8 cellular contexts compared by ENCODE assay signal in genomic region chr14:24115451-24116110, GRCh38. TPM values are rescaled to one million over a fixed set of nuclear protein-coding genes. Genes with fewer than 3 reads are reported as not detected.
A peak's percentile ranks its signal among the peaks of the same experiment; 100 is the strongest.
DNase-seq lines count a peak whose midpoint lies in the region; ATAC-seq, FAIRE-seq and TF ChIP-seq lines count a peak whose summit lies in the region.

No MANE protein-coding gene starts in this region.

- H3K9me3 Mint-ChIP-seq in activated naive CD8-positive, alpha-beta T cell treated with anti-CD3 and anti-CD28 coated beads, Interleukin-2, amount 10 ng/mL, durations not matched to agents 7 days and 5 days = no peaks in the 10 kb centered on the region

- H4K20me1 ChIP-seq in SK-N-SH (ENCODE audit: insufficient read depth) (no peaks in the 10 kb centered on the region), keratinocyte (ENCODE audit: control insufficient read depth, extremely low read depth, insufficient read depth, low read length) (no peaks in the 10 kb centered on the region)

- H3K4me3 ChIP-seq in SK-N-SH (ENCODE audit: low read depth in 2 of 2, low read length in 1 of 2) (peak overlapping the region; percentile 71 to 88), keratinocyte (ENCODE audit: control insufficient read depth in 2 of 3, extremely low read depth in 1 of 3, insufficient read depth in 2 of 3, low read depth in 1 of 3, low read length in 3 of 3) (peak overlapping the region; percentile 68 to 84 (median 74))

- H2AFZ ChIP-seq in SK-N-SH (ENCODE audit: low read depth) (peak overlapping the region; percentile 69; the same call in 1 of the 2 replicates), keratinocyte (ENCODE audit: control insufficient read depth, low read length) (peak overlapping the region; percentile 83)

- no peak for TF ChIP-seq RAD21 in SK-N-SH (IDR thresholded peaks at IDR 0.05; ENCODE audit: low read length)

- H3F3A ChIP-seq in SK-N-SH (replicated peaks; ENCODE audit: insufficient read depth) = peaks cover 11% of the 10 kb centered on the region

- H3K4me2 ChIP-seq in SK-N-SH (peak overlapping the region; percentile 90), keratinocyte (ENCODE audit: control insufficient read depth, extremely low read depth, insufficient read depth, low read depth, low read length) (peak overlapping the region; percentile 71)

- POLR2A ChIA-PET in SK-N-SH (lab: Yijun Ruan, JAX) = interaction anchor here (0.6 to 3.2 kb wide), 9 partner anchors 15 to 81 kb away, joined by 5 to 28 read pairs (median 11); partner anchors contain the start of genes CARMIL3, EMC9, FITM1 and IRF9
- POLR2A ChIA-PET in activated naive CD8-positive, alpha-beta T cell treated with anti-CD3 and anti-CD28 coated beads, Interleukin-2, amount 10 ng/mL, durations not matched to agents 7 days and 5 days (lab: Charles Lee) = interaction anchor here (1.0 to 8.3 kb wide), 17 partner anchors 10 to 795 kb away, joined by 3 to 176 read pairs (median 10); partner anchors contain the start of genes CHMP4A, EMC9, FITM1 and IRF9

- H3K27ac ChIP-seq in SK-N-SH (ENCODE audit: low read depth in 2 of 2, low read length in 1 of 2) (peak overlapping the region in 1 of 2 experiments; percentile 76; a peak in 3 of 4 replicates), keratinocyte (ENCODE audit: control insufficient read depth, insufficient read depth, low read length) (peak overlapping the region; percentile 97), substantia nigra (ENCODE audit: low read depth, low read length, poor library complexity, severe bottlenecking) (peak overlapping the region; percentile 100)

- H3K9ac ChIP-seq in SK-N-SH (peak overlapping the region; percentile 79), keratinocyte (ENCODE audit: control insufficient read depth, extremely low read depth, insufficient read depth, low read length) (peak overlapping the region; percentile 90)

- peak overlapping the region; percentile 99 for H3K27ac Mint-ChIP-seq in activated naive CD8-positive, alpha-beta T cell treated with anti-CD3 and anti-CD28 coated beads, Interleukin-2, amount 10 ng/mL, durations not matched to agents 7 days and 5 days

- ATAC-seq in SK-N-SH treated with all-trans-retinoic acid at 6 μM for 48 hours (no peak), GM19023 (IDR thresholded peaks at IDR 0.05; ENCODE audit: unreplicated experiment) (no peak)
- no peak for ATAC-seq in activated naive CD8-positive, alpha-beta T cell treated with anti-CD3 and anti-CD28 coated beads, Interleukin-2, amount 10 ng/mL, durations not matched to agents 7 days and 5 days (ENCODE audit: low read depth)

- no peaks in the 10 kb centered on the region for H3K27me3 Mint-ChIP-seq in activated naive CD8-positive, alpha-beta T cell treated with anti-CD3 and anti-CD28 coated beads, Interleukin-2, amount 10 ng/mL, durations not matched to agents 7 days and 5 days

- H3K4me1 Mint-ChIP-seq in activated naive CD8-positive, alpha-beta T cell treated with anti-CD3 and anti-CD28 coated beads, Interleukin-2, amount 10 ng/mL, durations not matched to agents 7 days and 5 days = peaks cover 23% of the 10 kb centered on the region

- FAIRE-seq in keratinocyte (lab: Jason Lieb, UNC) = no peak

- CTCF ChIA-PET in SK-N-SH (lab: Yijun Ruan, JAX) = interaction anchor here (0.7 to 3.8 kb wide), 7 partner anchors 21 to 527 kb away, joined by 3 to 25 read pairs (median 5); partner anchors contain the start of genes IRF9 and PSME1

- no peaks in the 10 kb centered on the region for H3K9me1 ChIP-seq in keratinocyte (ENCODE audit: control insufficient read depth, extremely low read depth, insufficient read depth, low read length)

- no peaks in the 10 kb centered on the region for H3K27me3 ChIP-seq in SK-N-SH (ENCODE audit: insufficient read depth)
- no peaks in the 10 kb centered on the region for H3K27me3 ChIP-seq in keratinocyte (ENCODE audit: control insufficient read depth, extremely low read depth, insufficient read depth, low read length)

- DNase-seq in SK-N-SH = no peak
- DNase-seq in activated naive CD8-positive, alpha-beta T cell treated with anti-CD3 and anti-CD28 coated beads, Interleukin-2, amount 10 ng/mL, durations not matched to agents 7 days and 5 days = no peak
- no peak for DNase-seq in keratinocyte (ENCODE audit: low read depth, low spot score)
- DNase-seq in substantia nigra (lab: John Stamatoyannopoulos, UW) = peak in 1 of 49 donors; percentile 32
- no peak for DNase-seq in NCI-H1092 treated with DMSO at 0.1 percent for 48 hours (lab: John Stamatoyannopoulos, UW)
- no peak for DNase-seq in NOMO-1 treated with DMSO at 0.1 percent for 48 hours (lab: John Stamatoyannopoulos, UW; ENCODE audit: unreplicated experiment)

- H3K4me1 ChIP-seq in SK-N-SH (ENCODE audit: control insufficient read depth in 1 of 2, insufficient read depth in 2 of 2, low read depth in 1 of 2, low read length in 1 of 2) (peaks cover 10 to 17% of the 10 kb centered on the region in 2 experiments), keratinocyte (ENCODE audit: control insufficient read depth, extremely low read depth, insufficient read depth, low read length) (peaks cover 15% of the 10 kb centered on the region)

- H3K36me3 ChIP-seq in SK-N-SH (replicated peaks in 1 of 2; ENCODE audit: control insufficient read depth in 1 of 2, insufficient read depth in 2 of 2, low read length in 1 of 2) (peaks cover 12 to 34% of the 10 kb centered on the region in 2 experiments), keratinocyte (ENCODE audit: control insufficient read depth in 2 of 2, extremely low read depth in 1 of 2, insufficient read depth in 2 of 2, low read length in 2 of 2) (peaks cover 15 to 27% of the 10 kb centered on the region in 2 experiments)

- H3K9me2 ChIP-seq in SK-N-SH = no peaks in the 10 kb centered on the region

- no peak for TF ChIP-seq EP300 in SK-N-SH (IDR thresholded peaks at IDR 0.05; ENCODE audit: borderline replicate concordance in 1 of 2, low read depth in 1 of 2, low read length in 1 of 2)

- dilution Hi-C loops in keratinocyte (cut with MboI; ENCODE audit: extremely low pct_ligation_motif_present, low sequenced_read_pairs) = no loop called here

- peaks cover 29% of the 10 kb centered on the region for H3K36me3 Mint-ChIP-seq in activated naive CD8-positive, alpha-beta T cell treated with anti-CD3 and anti-CD28 coated beads, Interleukin-2, amount 10 ng/mL, durations not matched to agents 7 days and 5 days

- H3K79me2 ChIP-seq in SK-N-SH (ENCODE audit: insufficient read depth) (peaks cover 6% of the 10 kb centered on the region; the same call in 1 of the 2 replicates), keratinocyte (ENCODE audit: control insufficient read depth, insufficient read depth, low read length) (no peaks in the 10 kb centered on the region)

- TF ChIP-seq CTCF in SK-N-SH (IDR thresholded peaks at IDR 0.05) (no peak), keratinocyte (optimal IDR thresholded peaks at IDR 0.05 in 1 of 3, IDR thresholded peaks at IDR 0.05 in 1 of 3, conservative IDR thresholded peaks at IDR 0.05 in 1 of 3; ENCODE audit: extremely low read depth in 1 of 3, insufficient read depth in 2 of 3, low read length in 3 of 3) (no peak)

- H3K9me3 ChIP-seq in SK-N-SH = no peaks in the 10 kb centered on the region
- no peaks in the 10 kb centered on the region for H3K9me3 ChIP-seq in keratinocyte (ENCODE audit: control insufficient read depth, low read depth, low read length)

- 0% methylated on average over 14 of the region's 14 CpGs for WGBS in SK-N-SH (ENCODE audit: low lambda C conversion rate)

- peak overlapping the region; percentile 99 for H3K4me3 Mint-ChIP-seq in activated naive CD8-positive, alpha-beta T cell treated with anti-CD3 and anti-CD28 coated beads, Interleukin-2, amount 10 ng/mL, durations not matched to agents 7 days and 5 days

RNA-seq across cellular contexts. Expression of gene NRL, which starts 0.8 kb away (rescaled TPM):
- polyA plus RNA-seq in SK-N-SH (2012; rRNA removed) (0.76 and 0.88 TPM in 2 replicates), keratinocyte (0.29 to 0.72 TPM (median 0.39 TPM) in 3 replicates)
- 0.32 and 0.77 TPM in 2 replicates for polyA plus RNA-seq in SK-N-SH (2012; cell fraction: cytosol; rRNA removed)
- polyA plus RNA-seq in SK-N-SH (2012; cell fraction: nucleus; rRNA removed) = 0.37 and 0.59 TPM in 2 replicates
- 1 to 10 TPM; 3.3 to 3.4 TPM for total RNA-seq in activated naive CD8-positive, alpha-beta T cell treated with anti-CD3 and anti-CD28 coated beads, Interleukin-2, amount 10 ng/mL, durations not matched to agents 7 days and 5 days
- polyA plus RNA-seq in keratinocyte (2011; ENCODE audit: low read depth) = not detected
- polyA plus RNA-seq in keratinocyte (2011; cell fraction: cytosol; rRNA removed) = 0.42 and 0.43 TPM in 2 replicates
- 0.37 and 0.53 TPM in 2 replicates for polyA plus RNA-seq in keratinocyte (2011; cell fraction: nucleus; rRNA removed)
- 0.38 and 0.58 TPM in 2 replicates for polyA plus RNA-seq in keratinocyte (2012; ENCODE audit: low replicate concordance)
- 0.20 TPM in 1 of 3 replicates, not detected in the others for polyA minus RNA-seq in keratinocyte
- polyA minus RNA-seq in keratinocyte (2011; cell fraction: cytosol; rRNA and poly(A)+ RNA removed) = not detected
- 0.23 and 1.2 TPM in 2 replicates for polyA minus RNA-seq in keratinocyte (2011; cell fraction: nucleus; rRNA and poly(A)+ RNA removed)

RNA-seq across cellular contexts. Expression of gene DCAF11, which starts 1.0 kb away (rescaled TPM):
- 34.6 and 36.7 TPM in 2 replicates for polyA plus RNA-seq in SK-N-SH (2012; rRNA removed)
- 22.5 and 30.9 TPM in 2 replicates for polyA plus RNA-seq in SK-N-SH (2012; cell fraction: cytosol; rRNA removed)
- polyA plus RNA-seq in SK-N-SH (2012; cell fraction: nucleus; rRNA removed) = 37.1 and 43.1 TPM in 2 replicates
- 100 to 1,000 TPM; 100 to 105 TPM for total RNA-seq in activated naive CD8-positive, alpha-beta T cell treated with anti-CD3 and anti-CD28 coated beads, Interleukin-2, amount 10 ng/mL, durations not matched to agents 7 days and 5 days
- 23.5 to 34.4 TPM (median 25.9 TPM) in 3 replicates for polyA plus RNA-seq in keratinocyte
- 44.5 TPM for polyA plus RNA-seq in keratinocyte (2011; ENCODE audit: low read depth)
- polyA plus RNA-seq in keratinocyte (2011; cell fraction: cytosol; rRNA removed) = 18.4 and 23.1 TPM in 2 replicates
- 22.3 and 23.0 TPM in 2 replicates for polyA plus RNA-seq in keratinocyte (2011; cell fraction: nucleus; rRNA removed)
- 25.8 and 28.5 TPM in 2 replicates for polyA plus RNA-seq in keratinocyte (2012; ENCODE audit: low replicate concordance)
- polyA minus RNA-seq in keratinocyte = 27.6 to 39.5 TPM (median 36.7 TPM) in 3 replicates
- 33.0 TPM for polyA minus RNA-seq in keratinocyte (2011; cell fraction: cytosol; rRNA and poly(A)+ RNA removed)
- polyA minus RNA-seq in keratinocyte (2011; cell fraction: nucleus; rRNA and poly(A)+ RNA removed) = 15.6 and 25.8 TPM in 2 replicates

RNA-seq across cellular contexts. Expression of gene FITM1, which starts 14.9 kb away (rescaled TPM):
- polyA plus RNA-seq in SK-N-SH (2012; rRNA removed) (0.12 TPM in 1 of 2 replicates, not detected in the other), keratinocyte (0.13 TPM in 1 of 3 replicates, not detected in the others)
- 0.05 and 0.08 TPM in 2 replicates for polyA plus RNA-seq in SK-N-SH (2012; cell fraction: cytosol; rRNA removed)
- 1.1 and 1.3 TPM in 2 replicates for polyA plus RNA-seq in SK-N-SH (2012; cell fraction: nucleus; rRNA removed)
- total RNA-seq in activated naive CD8-positive, alpha-beta T cell treated with anti-CD3 and anti-CD28 coated beads, Interleukin-2, amount 10 ng/mL, durations not matched to agents 7 days and 5 days = 1 to 10 TPM; 1.3 to 1.7 TPM
- not detected for polyA plus RNA-seq in keratinocyte (2011; ENCODE audit: low read depth)
- polyA plus RNA-seq in keratinocyte (2011; cell fraction: cytosol; rRNA removed) = not detected in 2 replicates
- polyA plus RNA-seq in keratinocyte (2011; cell fraction: nucleus; rRNA removed) = 0.38 and 0.51 TPM in 2 replicates
- 0.61 TPM in 1 of 2 replicates, not detected in the other for polyA plus RNA-seq in keratinocyte (2012; ENCODE audit: low replicate concordance)
- 0.49 TPM in 1 of 3 replicates, not detected in the others for polyA minus RNA-seq in keratinocyte
- polyA minus RNA-seq in keratinocyte (2011; cell fraction: cytosol; rRNA and poly(A)+ RNA removed) = not detected
- not detected in 2 replicates for polyA minus RNA-seq in keratinocyte (2011; cell fraction: nucleus; rRNA and poly(A)+ RNA removed)

RNA-seq across cellular contexts. Expression of gene PSME1, which starts 20.4 kb away (rescaled TPM):
- polyA plus RNA-seq in SK-N-SH (2012; rRNA removed) (154 and 287 TPM in 2 replicates), keratinocyte (46.7 to 176 TPM (median 75.1 TPM) in 3 replicates)
- polyA plus RNA-seq in SK-N-SH (2012; cell fraction: cytosol; rRNA removed) = 313 and 331 TPM in 2 replicates
- 220 and 228 TPM in 2 replicates for polyA plus RNA-seq in SK-N-SH (2012; cell fraction: nucleus; rRNA removed)
- total RNA-seq in activated naive CD8-positive, alpha-beta T cell treated with anti-CD3 and anti-CD28 coated beads, Interleukin-2, amount 10 ng/mL, durations not matched to agents 7 days and 5 days = 100 to 1,000 TPM; 430 to 443 TPM
- 101 TPM for polyA plus RNA-seq in keratinocyte (2011; ENCODE audit: low read depth)
- polyA plus RNA-seq in keratinocyte (2011; cell fraction: cytosol; rRNA removed) = 65.1 and 74.1 TPM in 2 replicates
- polyA plus RNA-seq in keratinocyte (2011; cell fraction: nucleus; rRNA removed) = 57.5 and 68.1 TPM in 2 replicates
- polyA plus RNA-seq in keratinocyte (2012; ENCODE audit: low replicate concordance) = 70.7 and 129 TPM in 2 replicates
- polyA minus RNA-seq in keratinocyte = 24.9 to 28.0 TPM (median 26.8 TPM) in 3 replicates
- polyA minus RNA-seq in keratinocyte (2011; cell fraction: cytosol; rRNA and poly(A)+ RNA removed) = 14.2 TPM
- 6.8 and 10.9 TPM in 2 replicates for polyA minus RNA-seq in keratinocyte (2011; cell fraction: nucleus; rRNA and poly(A)+ RNA removed)

RNA-seq across cellular contexts. Expression of gene PCK2, which starts 21.5 kb away (rescaled TPM):
- polyA plus RNA-seq in SK-N-SH (2012; rRNA removed) = 16.2 and 16.6 TPM in 2 replicates
- 6.7 and 10.9 TPM in 2 replicates for polyA plus RNA-seq in SK-N-SH (2012; cell fraction: cytosol; rRNA removed)
- polyA plus RNA-seq in SK-N-SH (2012; cell fraction: nucleus; rRNA removed) = 21.2 and 23.0 TPM in 2 replicates
- total RNA-seq in activated naive CD8-positive, alpha-beta T cell treated with anti-CD3 and anti-CD28 coated beads, Interleukin-2, amount 10 ng/mL, durations not matched to agents 7 days and 5 days = 10 to 100 TPM; 47.4 to 50.6 TPM
- 16.6 to 22.9 TPM (median 19.1 TPM) in 3 replicates for polyA plus RNA-seq in keratinocyte
- polyA plus RNA-seq in keratinocyte (2011; ENCODE audit: low read depth) = 98.8 TPM
- polyA plus RNA-seq in keratinocyte (2011; cell fraction: cytosol; rRNA removed) = 9.0 and 15.3 TPM in 2 replicates
- 21.3 and 25.2 TPM in 2 replicates for polyA plus RNA-seq in keratinocyte (2011; cell fraction: nucleus; rRNA removed)
- 19.1 and 100 TPM in 2 replicates for polyA plus RNA-seq in keratinocyte (2012; ENCODE audit: low replicate concordance)
- 22.9 to 34.5 TPM (median 28.1 TPM) in 3 replicates for polyA minus RNA-seq in keratinocyte
- 29.0 TPM for polyA minus RNA-seq in keratinocyte (2011; cell fraction: cytosol; rRNA and poly(A)+ RNA removed)
- 15.1 and 19.9 TPM in 2 replicates for polyA minus RNA-seq in keratinocyte (2011; cell fraction: nucleus; rRNA and poly(A)+ RNA removed)
